ENCODE assay signal across 9 cellular contexts in the genomic region with DNA sequence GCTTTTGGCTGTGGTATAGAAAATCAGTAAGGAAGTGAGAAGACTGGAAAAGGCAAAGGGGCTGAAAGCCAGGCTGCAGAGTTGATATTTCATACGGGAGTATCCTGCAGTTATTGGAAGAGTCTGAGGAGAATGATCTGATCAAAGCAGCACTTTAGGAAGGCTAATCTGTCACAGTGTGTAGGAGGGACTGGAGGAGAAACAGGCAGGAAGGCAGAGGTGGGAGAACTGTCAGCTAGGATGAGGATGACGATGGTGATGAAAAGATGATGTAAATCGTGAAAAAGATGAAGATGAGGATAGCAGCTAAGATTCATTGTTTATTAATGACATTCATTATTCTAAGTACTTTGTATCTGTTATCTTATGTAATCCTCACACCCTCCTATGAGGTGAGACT.
"Had no signal": no experiment of that assay in that cellular context is flagged by ENCODE, and none has a peak within 500 bp of the region (broad histone marks: within the 10 kb centered on the region; RNA-seq: fewer than 3 reads in every experiment).

No MANE protein-coding gene starts in this region.

- H3K9me3 Mint-ChIP-seq: H9, HFFc6, IgD-negative memory B cell had no signal

- H3K4me1 Mint-ChIP-seq: IgD-negative memory B cell had no signal

- ATAC-seq: HepG2 had no signal

- H3K36me3 Mint-ChIP-seq: IgD-negative memory B cell had no signal

- FAIRE-seq: H54, HepG2 had no signal

- H3K27ac Mint-ChIP-seq: H9, HFFc6, IgD-negative memory B cell had no signal

- H3K4me3 Mint-ChIP-seq: H9, HFFc6, IgD-negative memory B cell had no signal

- DNase-seq: GOT3, H9, HCEC 1CT, HFFc6, KBM-7 had no signal

- H3K27ac ChIP-seq: HL-60 had no signal
